In the genomic region with DNA sequence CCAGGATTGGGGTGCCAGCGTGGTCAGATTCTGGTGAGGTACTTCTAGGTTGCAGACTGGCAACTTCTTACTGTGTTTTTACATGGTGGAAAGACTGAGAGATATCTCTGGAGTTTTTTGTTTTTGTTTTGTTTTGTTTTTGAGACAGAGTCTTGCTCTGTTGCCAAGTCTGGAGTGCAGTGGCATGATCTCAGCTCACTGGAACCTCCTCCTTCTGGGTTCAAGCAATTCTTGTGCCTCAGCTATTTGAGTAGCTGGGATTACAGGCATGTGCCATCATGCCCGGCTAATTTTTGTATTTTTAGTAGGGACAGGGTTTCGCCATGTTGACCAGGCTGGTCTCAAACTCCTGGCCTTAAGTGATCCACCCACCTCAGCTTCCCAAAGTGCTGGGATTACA, we compare ENCODE assay signal across 12 cellular contexts. TPM values are rescaled to one million over a fixed set of nuclear protein-coding genes. Genes with fewer than 3 reads are reported as not detected.
"Had no signal": no experiment of that assay in that cellular context is flagged by ENCODE, and none has a peak within 500 bp of the region (broad histone marks: within the 10 kb centered on the region; RNA-seq: fewer than 3 reads in every experiment).

No MANE protein-coding gene starts in this region.

RNA-seq across cellular contexts. Expression of gene GCKR, which starts 57.8 kb away (rescaled TPM):
- total RNA-seq: activated CD4-positive, alpha-beta memory T cell treated with anti-CD3 and anti-CD28 coated beads, Interleukin-2, amount 10 ng/mL, durations not matched to agents 7 days and 5 days; activated CD4-positive, alpha-beta T cell treated with anti-CD3 and anti-CD28 coated beads for 36 hours; activated CD4-positive, alpha-beta T cell treated with anti-CD3 and anti-CD28 coated beads, Interleukin-2, amount 10 ng/mL, durations not matched to agents 7 days and 5 days; activated CD8-positive, alpha-beta memory T cell treated with anti-CD3 and anti-CD28 coated beads, Interleukin-2, amount 10 ng/mL, durations not matched to agents 7 days and 5 days; activated CD8-positive, alpha-beta T cell treated with anti-CD3 and anti-CD28 coated beads, Interleukin-2, amount 10 ng/mL, durations not matched to agents 7 days and 5 days; activated naive CD8-positive, alpha-beta T cell treated with anti-CD3 and anti-CD28 coated beads, Interleukin-2, amount 10 ng/mL, durations not matched to agents 7 days and 5 days; activated T-helper 2 cell treated with anti-CD3 and anti-CD28 coated beads, Interferon-gamma antibody, Interleukin-2, Interleukin-4, amounts not matched to agents 10 μg/mL and 5 μg/mL and 100 μg/mL, durations not matched to agents 14 hours and 24 hours and 36 hours; ascending aorta; cardiac septum; T-helper 1 cell treated with Interleukin-12 subunit alpha and Interleukin-12 subunit beta and Interleukin-4 antibody, amounts not matched to agents 30 ng/mL and 1 ng/mL, for 36 hours; T-helper 17 cell; T-helper 2 cell treated with Interferon-gamma antibody and Interleukin-4, amounts not matched to agents 100 ng/mL and 5 ng/mL, for 36 hours had no signal

RNA-seq across cellular contexts. Expression of gene FNDC4, which starts 59.5 kb away (rescaled TPM):
- total RNA-seq: activated CD4-positive, alpha-beta memory T cell treated with anti-CD3 and anti-CD28 coated beads, Interleukin-2, amount 10 ng/mL, durations not matched to agents 7 days and 5 days; activated CD4-positive, alpha-beta T cell treated with anti-CD3 and anti-CD28 coated beads for 36 hours; activated CD4-positive, alpha-beta T cell treated with anti-CD3 and anti-CD28 coated beads, Interleukin-2, amount 10 ng/mL, durations not matched to agents 7 days and 5 days; activated CD8-positive, alpha-beta T cell treated with anti-CD3 and anti-CD28 coated beads, Interleukin-2, amount 10 ng/mL, durations not matched to agents 7 days and 5 days; activated naive CD8-positive, alpha-beta T cell treated with anti-CD3 and anti-CD28 coated beads, Interleukin-2, amount 10 ng/mL, durations not matched to agents 7 days and 5 days; T-helper 1 cell treated with Interleukin-12 subunit alpha and Interleukin-12 subunit beta and Interleukin-4 antibody, amounts not matched to agents 30 ng/mL and 1 ng/mL, for 36 hours; T-helper 17 cell; T-helper 2 cell treated with Interferon-gamma antibody and Interleukin-4, amounts not matched to agents 100 ng/mL and 5 ng/mL, for 36 hours had no signal
